ENCODE assay signal across 9 cellular contexts in the genomic region with DNA sequence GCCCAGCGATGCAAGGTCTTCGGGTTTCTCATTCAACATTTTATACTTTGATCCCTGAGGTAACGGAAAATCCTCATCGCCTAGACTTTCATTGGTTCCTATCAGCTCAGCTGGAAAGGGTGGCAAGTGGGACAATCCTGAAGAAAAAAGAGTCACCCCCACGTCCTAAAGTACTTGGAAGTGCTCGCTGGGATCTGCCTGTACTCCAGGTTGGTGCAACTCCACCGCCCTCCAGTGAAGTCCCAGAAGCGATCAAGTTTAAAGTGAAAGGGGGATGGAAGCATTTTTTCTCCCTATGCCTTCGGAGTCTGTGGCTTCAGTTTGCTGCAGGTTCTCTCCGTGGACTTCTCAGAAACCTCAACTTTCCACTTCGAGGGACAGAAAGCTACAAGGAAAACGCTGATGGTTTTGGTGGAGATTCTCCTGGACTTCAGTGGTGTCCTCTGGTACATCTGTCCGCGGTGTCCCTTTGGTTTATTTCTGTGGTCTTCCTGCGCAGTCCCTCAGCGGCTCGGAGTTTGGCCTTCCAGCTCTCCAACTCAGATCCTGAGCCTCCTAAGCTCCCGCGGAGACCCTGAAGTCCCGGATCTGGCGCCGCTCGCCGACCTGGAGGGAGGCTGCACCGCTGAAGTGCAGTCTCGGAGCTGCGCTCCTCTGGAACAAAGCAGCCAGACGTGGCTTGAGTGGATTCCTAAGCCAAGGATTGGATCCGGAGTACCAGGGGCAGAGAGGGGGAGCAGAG.
DNase-seq lines count a peak whose midpoint lies in the region; ATAC-seq lines count a peak whose summit lies in the region.
"Had no signal": no experiment of that assay in that cellular context is flagged by ENCODE, and none has a peak within 500 bp of the region (broad histone marks: within the 10 kb centered on the region; RNA-seq: fewer than 3 reads in every experiment).

No MANE protein-coding gene starts in this region.

- peaks cover 75% of the 10 kb centered on the region for H3K27me3 ChIP-seq in iPS-20b (ENCODE audit: insufficient read depth, low read length)

- DNase-seq in NCI-H2196 (lab: John Stamatoyannopoulos, UW; ENCODE audit: unreplicated experiment) (peak; percentile 7), NCI-H2196 treated with DMSO at 0.1 percent for 48 hours (lab: John Stamatoyannopoulos, UW; ENCODE audit: unreplicated experiment) (no peak), GM19240 (ENCODE audit: insufficient read length, low spot score) (no peak), GM19238 (ENCODE audit: insufficient read length, low spot score) (no peak)
- DNase-seq: naive B cell had no signal

- no peaks in the 10 kb centered on the region for H3K36me3 ChIP-seq in iPS-20b (ENCODE audit: insufficient read depth, low read depth, low read length)

- H3K4me3 ChIP-seq in iPS-20b (ENCODE audit: low read length) (peak overlapping the region; percentile 80), skin epidermis (peak overlapping the region; percentile 11 to 51 (median 37))

- peak overlapping the region; percentile 68 for H3K9ac ChIP-seq in iPS-20b (ENCODE audit: low read depth, low read length)

- H3K27ac ChIP-seq in angular gyrus (ENCODE audit: low read depth, low read length) (peak overlapping the region; percentile 69), iPS-20b (ENCODE audit: low read length) (no peak overlapping the region), skin epidermis (peak overlapping the region in 8 of 21 experiments; percentile 12 to 85 (median 52))

- H3K4me1 ChIP-seq in iPS-20b (ENCODE audit: insufficient read depth, low read length), result peaks cover 6% of the 10 kb centered on the region; the same call in 1 of the 2 replicates

- no peak for ATAC-seq in GM21576 (IDR thresholded peaks at IDR 0.05; ENCODE audit: unreplicated experiment)

- H3K9me3 ChIP-seq in iPS-20b (ENCODE audit: insufficient read depth, low read depth, low read length), result no peaks in the 10 kb centered on the region
